Comparison of ENCODE assay signal across 8 cellular contexts in the genomic region with DNA sequence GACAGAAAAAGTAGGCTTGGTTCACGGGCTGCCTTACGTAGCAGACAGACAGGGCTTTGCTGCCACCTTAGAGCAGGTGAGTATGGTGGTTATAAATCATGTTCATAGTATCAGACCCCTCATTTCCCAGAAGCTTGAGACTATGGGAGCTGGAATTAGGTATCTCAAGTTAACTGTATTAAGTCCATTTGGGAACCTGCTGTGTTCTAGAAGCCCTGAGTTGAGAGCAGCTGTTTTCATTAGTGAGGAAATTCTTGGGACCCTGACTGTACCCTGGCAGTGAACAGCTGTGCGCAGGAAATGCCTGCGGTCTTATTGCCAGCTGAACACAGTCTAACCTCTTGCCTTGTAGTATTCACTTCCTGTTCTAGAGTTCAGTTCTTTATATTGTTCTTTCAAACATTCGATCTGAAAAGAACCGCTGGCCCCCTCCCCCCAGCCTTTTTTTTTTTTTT. TPM values are rescaled to one million over a fixed set of nuclear protein-coding genes. Genes with fewer than 3 reads are reported as not detected.
DNase-seq lines count a peak whose midpoint lies in the region; ATAC-seq and TF ChIP-seq lines count a peak whose summit lies in the region.

No MANE protein-coding gene starts in this region.

- no peaks in the 10 kb centered on the region for H3K9me3 ChIP-seq in H9 (ENCODE audit: control insufficient read depth, low read depth, low read length)

- H4K91ac ChIP-seq in H9 (ENCODE audit: insufficient read length, low read depth, low read length): no peak overlapping the region

- no CpG with 5 or more reads among the region's 6 CpGs for WGBS in H9 (ENCODE audit: extremely low coverage, insufficient read length, low lambda C conversion rate)

- H3K14ac ChIP-seq in H9 (ENCODE audit: insufficient read depth, low read length): no peak overlapping the region

- H3K9ac ChIP-seq in H9 (ENCODE audit: extremely low read depth, insufficient read length, low read length): no peak overlapping the region

- no peaks in the 10 kb centered on the region for H3K4me1 ChIP-seq in H9 (ENCODE audit: insufficient read depth, low read length)

- H3K27ac Mint-ChIP-seq in activated CD4-positive, alpha-beta T cell treated with anti-CD3 and anti-CD28 coated beads, Interleukin-2, amount 10 ng/mL, durations not matched to agents 7 days and 5 days: peak overlapping the region; percentile 86
- no peak overlapping the region for H3K27ac Mint-ChIP-seq in H9

- no peak overlapping the region for H3K56ac ChIP-seq in H9 (ENCODE audit: insufficient read length, low read depth, low read length)

- DNase-seq in AG10803 (ENCODE audit: low read depth) (peak; percentile 62), fibroblast of pulmonary artery (ENCODE audit: low read depth) (peak; percentile 88), H9 (no peak), hippocampal formation (lab: John Stamatoyannopoulos, UW) (no peak)
- DNase-seq in activated CD4-positive, alpha-beta T cell treated with anti-CD3 and anti-CD28 coated beads, Interleukin-2, amount 10 ng/mL, durations not matched to agents 7 days and 5 days: peak; percentile 73
- peak; percentile 48 for DNase-seq in stimulated activated CD4-positive, alpha-beta T cell treated with anti-CD3 and anti-CD28 coated beads, Interleukin-2, amount 100 ng/mL, for 4 hours (ENCODE audit: low read depth)

- no peak overlapping the region for H2AK5ac ChIP-seq in H9 (ENCODE audit: insufficient read length, low read length)

- H3T11ph ChIP-seq in H9 (ENCODE audit: low read length): no peak overlapping the region

- no peak overlapping the region for H2BK5ac ChIP-seq in H9 (ENCODE audit: insufficient read length, low read length)

- no peak overlapping the region for H4K8ac ChIP-seq in H9 (replicated peaks; ENCODE audit: insufficient read length, low read depth, low read length)

- peak overlapping the region; percentile 47 for H3K4me3 Mint-ChIP-seq in activated CD4-positive, alpha-beta T cell treated with anti-CD3 and anti-CD28 coated beads, Interleukin-2, amount 10 ng/mL, durations not matched to agents 7 days and 5 days
- no peak overlapping the region for H3K4me3 Mint-ChIP-seq in H9

- H2AFZ ChIP-seq in H9 (ENCODE audit: low read length): no peak overlapping the region

- H3K9me3 Mint-ChIP-seq in activated CD4-positive, alpha-beta T cell treated with anti-CD3 and anti-CD28 coated beads, Interleukin-2, amount 10 ng/mL, durations not matched to agents 7 days and 5 days: no peaks in the 10 kb centered on the region
- no peaks in the 10 kb centered on the region for H3K9me3 Mint-ChIP-seq in H9

- peak; percentile 98 for ATAC-seq in GM19455 (IDR thresholded peaks at IDR 0.05; ENCODE audit: unreplicated experiment)
- ATAC-seq in HG03558 (IDR thresholded peaks at IDR 0.05; ENCODE audit: extremely low read depth, unreplicated experiment): peak; percentile 94

- CTCF ChIA-PET in activated CD4-positive, alpha-beta T cell treated with anti-CD3 and anti-CD28 coated beads, Interleukin-2, amount 10 ng/mL, durations not matched to agents 7 days and 5 days (lab: Charles Lee): interaction anchor here (0.6 to 1.9 kb wide), 5 partner anchors 9 to 60 kb away, joined by 3 to 7 read pairs (median 5); no protein-coding TSS in a partner anchor

- no peak overlapping the region for H2BK120ac ChIP-seq in H9 (ENCODE audit: low read depth, low read length, poor library complexity, severe bottlenecking)

- no peaks in the 10 kb centered on the region for H3K23me2 ChIP-seq in H9 (ENCODE audit: insufficient read length, low read depth, low read length, poor library complexity, severe bottlenecking)

- peaks cover 34% of the 10 kb centered on the region for H3K4me1 Mint-ChIP-seq in activated CD4-positive, alpha-beta T cell treated with anti-CD3 and anti-CD28 coated beads, Interleukin-2, amount 10 ng/mL, durations not matched to agents 7 days and 5 days
- no peaks in the 10 kb centered on the region for H3K4me1 Mint-ChIP-seq in H9

- H3K27me3 Mint-ChIP-seq in activated CD4-positive, alpha-beta T cell treated with anti-CD3 and anti-CD28 coated beads, Interleukin-2, amount 10 ng/mL, durations not matched to agents 7 days and 5 days: no peaks in the 10 kb centered on the region
- H3K27me3 Mint-ChIP-seq in H9 (ENCODE audit: low read depth): no peaks in the 10 kb centered on the region

- H4K5ac ChIP-seq in H9 (ENCODE audit: insufficient read length, low read depth, low read length): no peak overlapping the region

- no peaks in the 10 kb centered on the region for H3K27me3 ChIP-seq in H9 (ENCODE audit: insufficient read depth, low read length)

- H3K79me2 ChIP-seq in H9 (ENCODE audit: insufficient read depth, low read length): no peaks in the 10 kb centered on the region

- TF ChIP-seq CTCF in AG10803 (conservative IDR thresholded peaks at IDR 0.05; ENCODE audit: low read length): no peak
- TF ChIP-seq CTCF in fibroblast of pulmonary artery (IDR thresholded peaks at IDR 0.05; ENCODE audit: low read length, missing control alignments): no peak
- TF ChIP-seq CTCF in H9 (conservative IDR thresholded peaks at IDR 0.05): no peak

- POLR2A ChIA-PET in activated CD4-positive, alpha-beta T cell treated with anti-CD3 and anti-CD28 coated beads, Interleukin-2, amount 10 ng/mL, durations not matched to agents 7 days and 5 days (lab: Charles Lee): no interaction called here

- no peak overlapping the region for H3K27ac ChIP-seq in H9 (ENCODE audit: insufficient read length, low read depth, low read length)

- no peak overlapping the region for H2BK20ac ChIP-seq in H9 (ENCODE audit: low read depth, low read length, poor library complexity, severe bottlenecking)

- H3K79me1 ChIP-seq in H9 (ENCODE audit: insufficient read depth, low read depth, low read length, poor library complexity, severe bottlenecking): no peaks in the 10 kb centered on the region

- H3K23ac ChIP-seq in H9 (ENCODE audit: insufficient read length, low read depth, low read length): no peak overlapping the region

- peaks cover 34% of the 10 kb centered on the region for H3K36me3 Mint-ChIP-seq in activated CD4-positive, alpha-beta T cell treated with anti-CD3 and anti-CD28 coated beads, Interleukin-2, amount 10 ng/mL, durations not matched to agents 7 days and 5 days (ENCODE audit: low read depth)
- peaks cover 4 to 30% (median 23%) of the 10 kb centered on the region in 3 experiments; a peak in 6 of 7 replicates for H3K36me3 Mint-ChIP-seq in H9 (ENCODE audit: insufficient read depth in 1 of 3, low read depth in 3 of 3)

- H3K18ac ChIP-seq in H9 (ENCODE audit: insufficient read length, low read depth, low read length): no peak overlapping the region

- no peaks in the 10 kb centered on the region for H4K20me1 ChIP-seq in H9 (ENCODE audit: control insufficient read depth, insufficient read depth, insufficient read length)

- H3K4me3 ChIP-seq in AG10803 (ENCODE audit: low read length) (no peak overlapping the region), fibroblast of pulmonary artery (replicated peaks; ENCODE audit: low read depth, low read length) (no peak overlapping the region)

- no peak overlapping the region for H3K4me2 ChIP-seq in H9 (ENCODE audit: insufficient read depth, insufficient read length, low read length)

- H2BK15ac ChIP-seq in H9 (ENCODE audit: low read depth, low read length): no peak overlapping the region

- H3K4ac ChIP-seq in H9 (ENCODE audit: low read depth, low read length): no peak overlapping the region

- no peak overlapping the region for H2BK12ac ChIP-seq in H9 (ENCODE audit: insufficient read length, low read depth, low read length)

RNA-seq across cellular contexts. Expression of a gene that starts 29.8 kb away (rescaled TPM):
- total RNA-seq in activated CD4-positive, alpha-beta T cell treated with anti-CD3 and anti-CD28 coated beads, Interleukin-2, amount 10 ng/mL, durations not matched to agents 7 days and 5 days: 10 to 100 TPM; 21.8 to 23.2 TPM
- 23.3 and 23.8 TPM in 2 replicates for total RNA-seq in H9 (2021)

Comparison
In these comparisons a context has a peak if more than half of its experiments do, and no peak if none do; other contexts are left out.
1. DNase-seq: peak in AG10803 (single experiment), activated CD4-positive, alpha-beta T cell treated with anti-CD3 and anti-CD28 coated beads, Interleukin-2, amount 10 ng/mL, durations not matched to agents 7 days and 5 days (single experiment), fibroblast of pulmonary artery (single experiment) and stimulated activated CD4-positive, alpha-beta T cell treated with anti-CD3 and anti-CD28 coated beads, Interleukin-2, amount 100 ng/mL, for 4 hours (single experiment); none in H9 (single experiment) and hippocampal formation (0 of 2).